1 cellular context compared by ENCODE assay signal in the genomic region with DNA sequence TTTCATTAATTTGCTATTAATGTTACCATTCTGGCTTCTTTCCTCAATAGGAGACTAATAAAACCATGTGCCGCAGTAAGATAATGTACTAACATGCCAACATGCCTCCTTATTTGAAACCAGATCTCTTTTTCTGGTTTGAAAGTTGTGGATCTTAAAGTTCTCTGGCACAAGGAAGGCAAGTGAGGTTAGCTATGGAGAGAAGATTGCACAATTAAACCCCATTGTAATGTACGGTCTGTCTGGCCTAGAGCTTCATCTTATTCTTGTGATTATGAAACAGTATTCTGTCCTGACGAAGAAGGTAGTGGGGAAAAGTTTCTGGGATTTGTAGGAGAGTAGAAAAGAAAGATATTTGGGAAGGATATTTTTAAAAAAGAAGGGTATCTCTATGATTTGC.
TF ChIP-seq lines count a peak whose summit lies in the region.

No MANE protein-coding gene starts in this region.

TF ChIP-seq in GM23338, 12 proteins besides CTCF, POLR2A, EP300 and RAD21 (continued from another document):
- TF ChIP-seq, protein P1, sequence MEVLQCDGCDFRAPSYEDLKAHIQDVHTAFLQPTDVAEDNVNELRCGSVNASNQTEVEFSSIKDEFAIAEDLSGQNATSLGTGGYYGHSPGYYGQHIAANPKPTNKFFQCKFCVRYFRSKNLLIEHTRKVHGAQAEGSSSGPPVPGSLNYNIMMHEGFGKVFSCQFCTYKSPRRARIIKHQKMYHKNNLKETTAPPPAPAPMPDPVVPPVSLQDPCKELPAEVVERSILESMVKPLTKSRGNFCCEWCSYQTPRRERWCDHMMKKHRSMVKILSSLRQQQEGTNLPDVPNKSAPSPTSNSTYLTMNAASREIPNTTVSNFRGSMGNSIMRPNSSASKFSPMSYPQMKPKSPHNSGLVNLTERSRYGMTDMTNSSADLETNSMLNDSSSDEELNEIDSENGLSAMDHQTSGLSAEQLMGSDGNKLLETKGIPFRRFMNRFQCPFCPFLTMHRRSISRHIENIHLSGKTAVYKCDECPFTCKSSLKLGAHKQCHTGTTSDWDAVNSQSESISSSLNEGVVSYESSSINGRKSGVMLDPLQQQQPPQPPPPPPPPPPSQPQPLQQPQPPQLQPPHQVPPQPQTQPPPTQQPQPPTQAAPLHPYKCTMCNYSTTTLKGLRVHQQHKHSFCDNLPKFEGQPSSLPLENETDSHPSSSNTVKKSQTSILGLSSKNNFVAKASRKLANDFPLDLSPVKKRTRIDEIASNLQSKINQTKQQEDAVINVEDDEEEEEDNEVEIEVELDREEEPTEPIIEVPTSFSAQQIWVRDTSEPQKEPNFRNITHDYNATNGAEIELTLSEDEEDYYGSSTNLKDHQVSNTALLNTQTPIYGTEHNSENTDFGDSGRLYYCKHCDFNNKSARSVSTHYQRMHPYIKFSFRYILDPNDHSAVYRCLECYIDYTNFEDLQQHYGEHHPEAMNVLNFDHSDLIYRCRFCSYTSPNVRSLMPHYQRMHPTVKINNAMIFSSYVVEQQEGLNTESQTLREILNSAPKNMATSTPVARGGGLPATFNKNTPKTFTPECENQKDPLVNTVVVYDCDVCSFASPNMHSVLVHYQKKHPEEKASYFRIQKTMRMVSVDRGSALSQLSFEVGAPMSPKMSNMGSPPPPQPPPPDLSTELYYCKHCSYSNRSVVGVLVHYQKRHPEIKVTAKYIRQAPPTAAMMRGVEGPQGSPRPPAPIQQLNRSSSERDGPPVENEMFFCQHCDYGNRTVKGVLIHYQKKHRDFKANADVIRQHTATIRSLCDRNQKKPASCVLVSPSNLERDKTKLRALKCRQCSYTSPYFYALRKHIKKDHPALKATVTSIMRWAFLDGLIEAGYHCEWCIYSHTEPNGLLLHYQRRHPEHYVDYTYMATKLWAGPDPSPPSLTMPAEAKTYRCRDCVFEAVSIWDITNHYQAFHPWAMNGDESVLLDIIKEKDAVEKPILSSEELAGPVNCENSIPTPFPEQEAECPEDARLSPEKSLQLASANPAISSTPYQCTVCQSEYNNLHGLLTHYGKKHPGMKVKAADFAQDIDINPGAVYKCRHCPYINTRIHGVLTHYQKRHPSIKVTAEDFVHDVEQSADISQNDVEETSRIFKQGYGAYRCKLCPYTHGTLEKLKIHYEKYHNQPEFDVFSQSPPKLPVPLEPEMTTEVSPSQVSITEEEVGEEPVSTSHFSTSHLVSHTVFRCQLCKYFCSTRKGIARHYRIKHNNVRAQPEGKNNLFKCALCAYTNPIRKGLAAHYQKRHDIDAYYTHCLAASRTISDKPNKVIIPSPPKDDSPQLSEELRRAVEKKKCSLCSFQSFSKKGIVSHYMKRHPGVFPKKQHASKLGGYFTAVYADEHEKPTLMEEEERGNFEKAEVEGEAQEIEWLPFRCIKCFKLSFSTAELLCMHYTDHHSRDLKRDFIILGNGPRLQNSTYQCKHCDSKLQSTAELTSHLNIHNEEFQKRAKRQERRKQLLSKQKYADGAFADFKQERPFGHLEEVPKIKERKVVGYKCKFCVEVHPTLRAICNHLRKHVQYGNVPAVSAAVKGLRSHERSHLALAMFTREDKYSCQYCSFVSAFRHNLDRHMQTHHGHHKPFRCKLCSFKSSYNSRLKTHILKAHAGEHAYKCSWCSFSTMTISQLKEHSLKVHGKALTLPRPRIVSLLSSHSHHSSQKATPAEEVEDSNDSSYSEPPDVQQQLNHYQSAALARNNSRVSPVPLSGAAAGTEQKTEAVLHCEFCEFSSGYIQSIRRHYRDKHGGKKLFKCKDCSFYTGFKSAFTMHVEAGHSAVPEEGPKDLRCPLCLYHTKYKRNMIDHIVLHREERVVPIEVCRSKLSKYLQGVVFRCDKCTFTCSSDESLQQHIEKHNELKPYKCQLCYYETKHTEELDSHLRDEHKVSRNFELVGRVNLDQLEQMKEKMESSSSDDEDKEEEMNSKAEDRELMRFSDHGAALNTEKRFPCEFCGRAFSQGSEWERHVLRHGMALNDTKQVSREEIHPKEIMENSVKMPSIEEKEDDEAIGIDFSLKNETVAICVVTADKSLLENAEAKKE (CRISPR knock-in tag; IDR thresholded peaks at IDR 0.05) = no peak
